In genomic region chr15:71683401-71684274, GRCh38 we compare ENCODE assay signal across 27 cellular contexts.
DNase-seq lines count a peak whose midpoint lies in the region; ATAC-seq and TF ChIP-seq lines count a peak whose summit lies in the region.
"Had no signal": no experiment of that assay in that cellular context is flagged by ENCODE, and none has a peak within 500 bp of the region (broad histone marks: within the 10 kb centered on the region; RNA-seq: fewer than 3 reads in every experiment).

No MANE protein-coding gene starts in this region.

- peaks cover 4% of the 10 kb centered on the region for H3K27me3 Mint-ChIP-seq in endodermal cell (ENCODE audit: insufficient read depth)

- H3K4me1 Mint-ChIP-seq in endodermal cell, result peaks cover 25% of the 10 kb centered on the region
- H3K4me1 Mint-ChIP-seq: CD8-positive, alpha-beta memory T cell had no signal

- no peaks in the 10 kb centered on the region for H3K9me3 Mint-ChIP-seq in endodermal cell
- H3K9me3 Mint-ChIP-seq: CD8-positive, alpha-beta memory T cell; dendritic cell treated with granulocyte-macrophage colony-stimulating factor and Interleukin-4, amounts not matched to agents 40 ng/mL and 50 ng/mL, for 4 days; naive thymus-derived CD4-positive, alpha-beta T cell had no signal

- no peak overlapping the region for H3K4me3 Mint-ChIP-seq in endodermal cell
- H3K4me3 Mint-ChIP-seq: CD8-positive, alpha-beta memory T cell; dendritic cell treated with granulocyte-macrophage colony-stimulating factor and Interleukin-4, amounts not matched to agents 40 ng/mL and 50 ng/mL, for 4 days; naive thymus-derived CD4-positive, alpha-beta T cell had no signal

- H3K9ac ChIP-seq in HCT116 (ENCODE audit: low read length), result no peak overlapping the region
- no peak overlapping the region for H3K9ac ChIP-seq in endodermal cell (ENCODE audit: extremely low read depth, low read length, poor library complexity, severe bottlenecking)
- H3K9ac ChIP-seq: KMS-11 had no signal

- no peak overlapping the region for H2AFZ ChIP-seq in HCT116 (ENCODE audit: low read depth, low read length, poor library complexity, severe bottlenecking)
- H2AFZ ChIP-seq in PC-9, result no peak overlapping the region

- DNase-seq in A172 (ENCODE audit: low spot score) (peak; percentile 57), HCT116 (ENCODE audit: low read depth, low spot score) (no peak), SJSA1 (ENCODE audit: low read depth in 1 of 2, low spot score in 2 of 2) (peak in 1 of 2 experiments; percentile 40), fibroblast of pulmonary artery (ENCODE audit: low read depth) (peak; percentile 11), PC-9 (no peak), NCI-H1048 (lab: John Stamatoyannopoulos, UW) (no peak), endodermal cell (no peak)
- DNase-seq in activated effector memory CD4-positive, alpha-beta T cell treated with anti-CD3 and anti-CD28 coated beads, Interleukin-2, amount 50 U/mL, for 16 hours, result no peak
- DNase-seq: activated CD4-positive, alpha-beta T cell treated with anti-CD3 and anti-CD28 coated beads, Interleukin-2, amount 50 U/mL, for 48 hours; activated naive CD4-positive, alpha-beta T cell treated with anti-CD3 and anti-CD28 coated beads, Interleukin-2, amount 50 U/mL, for 16 hours; BE2C; CD8-positive, alpha-beta memory T cell; glutamatergic neuron; islet precursor cell; left ventricle myocardium inferior; MV-4-11; naive thymus-derived CD4-positive, alpha-beta T cell; NCI-H1694 treated with DMSO at 0.1 percent for 48 hours; NCI-H2171; NCI-H524; NK-92 treated with Interleukin-12 subunit alpha and Interleukin-12 subunit beta, amount 100 ng/mL, for 24 hours; nucleus accumbens; stimulated activated naive CD4-positive, alpha-beta T cell treated with Interleukin-2 at 50 U/mL for 16 hours had no signal

- intact Hi-C loops in HCT116 (cut with micrococcal nuclease) (no loop called here), PC-9 (cut with micrococcal nuclease; ENCODE audit: unreplicated experiment) (no loop called here)

- H3K4me3 ChIP-seq in HCT116 (replicated peaks in 1 of 2; ENCODE audit: low read depth in 1 of 2, low read length in 2 of 2) (no peak overlapping the region), SJSA1 (no peak overlapping the region), fibroblast of pulmonary artery (replicated peaks; ENCODE audit: low read depth, low read length) (no peak overlapping the region), PC-9 (no peak overlapping the region), endodermal cell (ENCODE audit: low read length) (no peak overlapping the region)
- H3K4me3 ChIP-seq: left ventricle myocardium inferior, vagina had no signal

- H3K36me3 ChIP-seq in HCT116 (ENCODE audit: control insufficient read depth in 1 of 2, insufficient read depth in 2 of 2, low read length in 2 of 2) (no peaks in the 10 kb centered on the region), SJSA1 (no peaks in the 10 kb centered on the region), PC-9 (ENCODE audit: low read depth) (no peaks in the 10 kb centered on the region), endodermal cell (ENCODE audit: control insufficient read depth, insufficient read depth, low read length) (no peaks in the 10 kb centered on the region)
- H3K36me3 ChIP-seq: BE2C, left ventricle myocardium inferior, vagina had no signal

- no peak for TF ChIP-seq POLR2A in HCT116 (IDR thresholded peaks at IDR 0.05; ENCODE audit: borderline replicate concordance, extremely low read depth, insufficient read depth, insufficient read length)

- H3K9me2 ChIP-seq in HCT116 (ENCODE audit: insufficient read depth) (no peaks in the 10 kb centered on the region), PC-9 (ENCODE audit: insufficient read depth) (no peaks in the 10 kb centered on the region)

- TF ChIP-seq CTCF in HCT116 (IDR thresholded peaks at IDR 0.05 in 2 of 3, conservative IDR thresholded peaks at IDR 0.05 in 1 of 3; ENCODE audit: borderline replicate concordance in 1 of 3, insufficient read depth in 1 of 3, low read depth in 2 of 3, low read length in 2 of 3), result no peak
- no peak for TF ChIP-seq CTCF in fibroblast of pulmonary artery (IDR thresholded peaks at IDR 0.05; ENCODE audit: low read length, missing control alignments)
- TF ChIP-seq CTCF in PC-9 (conservative IDR thresholded peaks at IDR 0.05), result no peak
- TF ChIP-seq CTCF in endodermal cell (conservative IDR thresholded peaks at IDR 0.05), result no peak

- no peak overlapping the region for H3K27ac Mint-ChIP-seq in endodermal cell
- H3K27ac Mint-ChIP-seq: CD8-positive, alpha-beta memory T cell; dendritic cell treated with granulocyte-macrophage colony-stimulating factor and Interleukin-4, amounts not matched to agents 40 ng/mL and 50 ng/mL, for 4 days; naive thymus-derived CD4-positive, alpha-beta T cell had no signal

- CTCF ChIA-PET in HCT116 (lab: Charles Lee) (interaction anchor here (1.4 kb wide), 1 partner anchor 33 kb away, joined by 3 read pairs; no protein-coding TSS in a partner anchor), PC-9 (lab: Charles Lee) (no interaction called here)

- RAD21 ChIA-PET in HCT116 (lab: Charles Lee; ENCODE audit: low non-redundant PET in 1 of 2, low total read pairs in 2 of 2, uncharacterized antibody in 2 of 2, unreplicated experiment in 2 of 2), result no interaction called here

- H3K9me3 ChIP-seq in HCT116 (ENCODE audit: control insufficient read depth in 1 of 2, insufficient read depth in 1 of 2, low read depth in 1 of 2, low read length in 2 of 2), result no peaks in the 10 kb centered on the region
- no peaks in the 10 kb centered on the region for H3K9me3 ChIP-seq in SJSA1 (replicated peaks)
- H3K9me3 ChIP-seq in PC-9 (ENCODE audit: insufficient read depth, low read depth), result no peaks in the 10 kb centered on the region
- H3K9me3 ChIP-seq in endodermal cell (ENCODE audit: control insufficient read depth, low read length), result no peaks in the 10 kb centered on the region
- H3K9me3 ChIP-seq: BE2C, left ventricle myocardium inferior, vagina had no signal

- H3K4me2 ChIP-seq in HCT116 (ENCODE audit: low read length), result no peak overlapping the region
- no peak overlapping the region for H3K4me2 ChIP-seq in PC-9
- H3K4me2 ChIP-seq: KMS-11 had no signal

- peaks cover 25% of the 10 kb centered on the region for H3F3A ChIP-seq in PC-9 (ENCODE audit: insufficient read depth, low read depth)

- no peak for TF ChIP-seq RAD21 in HCT116 (IDR thresholded peaks at IDR 0.05; ENCODE audit: low read depth)

- BruUV-seq in HCT116 (replicated peaks; lab: Mats Ljungman, UMichigan), result no TSS peak
- no TSS peak for BruUV-seq in PC-9 (replicated peaks; lab: Mats Ljungman, UMichigan)

- no peaks in the 10 kb centered on the region for H3K36me3 Mint-ChIP-seq in endodermal cell (ENCODE audit: low read depth)
- H3K36me3 Mint-ChIP-seq: naive thymus-derived CD4-positive, alpha-beta T cell had no signal

- H3K27ac ChIP-seq in HCT116 (ENCODE audit: low read depth, low read length) (no peak overlapping the region), SJSA1 (peak overlapping the region; percentile 76), PC-9 (no peak overlapping the region), endodermal cell (ENCODE audit: low read depth, low read length) (no peak overlapping the region)
- H3K27ac ChIP-seq: 22Rv1, KMS-11, left ventricle myocardium inferior, vagina had no signal

- 79 to 94% methylated on average over 2 to 7 of the region's 9 CpGs for WGBS in endodermal cell (ENCODE audit: insufficient coverage in 1 of 2, insufficient read length in 1 of 2), 2 experiments

- H3K79me2 ChIP-seq in HCT116 (ENCODE audit: insufficient read depth, low read length) (no peaks in the 10 kb centered on the region), PC-9 (ENCODE audit: low read depth) (no peaks in the 10 kb centered on the region)

- ATAC-seq in HCT116, result 0 out of 2 replicates have a peak, but pooled peaks have one; percentile 11
- ATAC-seq: naive thymus-derived CD4-positive, alpha-beta T cell had no signal

- peaks cover 11 to 30% of the 10 kb centered on the region in 2 experiments; a peak in 3 of 4 replicates for H3K4me1 ChIP-seq in HCT116 (ENCODE audit: control insufficient read depth in 1 of 2, insufficient read depth in 2 of 2, low read length in 2 of 2)
- H3K4me1 ChIP-seq in SJSA1 (replicated peaks), result peaks cover 38% of the 10 kb centered on the region
- H3K4me1 ChIP-seq in PC-9 (replicated peaks; ENCODE audit: insufficient read depth), result peaks cover 31% of the 10 kb centered on the region
- peaks cover 4% of the 10 kb centered on the region for H3K4me1 ChIP-seq in endodermal cell (ENCODE audit: control insufficient read depth, insufficient read depth, low read length)
- H3K4me1 ChIP-seq: BE2C had no signal

- H3K27me3 ChIP-seq in HCT116 (ENCODE audit: insufficient read depth, low read length) (no peaks in the 10 kb centered on the region), SJSA1 (replicated peaks) (no peaks in the 10 kb centered on the region), PC-9 (ENCODE audit: insufficient read depth, low read depth) (no peaks in the 10 kb centered on the region), endodermal cell (ENCODE audit: control insufficient read depth, insufficient read depth, low read length, poor library complexity, severe bottlenecking) (no peaks in the 10 kb centered on the region)
- H3K27me3 ChIP-seq: vagina had no signal

- POLR2A ChIA-PET in HCT116 (lab: Charles Lee) (no interaction called here), PC-9 (lab: Charles Lee; ENCODE audit: unreplicated experiment) (interaction anchor here (0.6 kb wide), 1 partner anchor 685 kb away, joined by 3 read pairs; no protein-coding TSS in a partner anchor)

- H4K20me1 ChIP-seq in HCT116 (ENCODE audit: insufficient read depth) (no peaks in the 10 kb centered on the region), PC-9 (ENCODE audit: insufficient read depth) (no peaks in the 10 kb centered on the region)

Comparison
In these comparisons a context has a peak if more than half of its experiments do, and no peak if none do; other contexts are left out.
1. DNase-seq: peak in A172 (single experiment) and fibroblast of pulmonary artery (single experiment); none in HCT116 (single experiment), PC-9 (0 of 2), NCI-H1048 (single experiment), endodermal cell (single experiment) and activated effector memory CD4-positive, alpha-beta T cell treated with anti-CD3 and anti-CD28 coated beads, Interleukin-2, amount 50 U/mL, for 16 hours (single experiment).